Comparison of ENCODE assay signal across 17 cellular contexts in the genomic region with DNA sequence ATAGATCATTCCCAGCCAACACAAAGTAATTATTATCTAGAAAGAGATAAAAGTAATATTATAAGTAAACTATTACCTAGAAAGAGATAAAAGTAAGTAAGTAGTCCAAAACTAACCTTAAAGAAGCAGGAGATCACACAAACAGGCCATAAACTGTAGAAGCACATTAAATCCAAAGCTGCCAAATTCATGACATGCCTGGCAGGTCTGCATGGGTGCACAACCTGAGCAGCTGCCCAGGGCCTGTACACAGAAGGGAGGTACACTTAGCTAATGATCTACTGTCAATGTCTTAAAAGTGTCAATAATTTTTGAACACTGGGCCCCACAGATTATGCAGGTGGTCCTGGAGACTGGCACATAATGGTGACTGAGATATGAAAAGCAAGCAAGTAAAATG.
"Had no signal": no experiment of that assay in that cellular context is flagged by ENCODE, and none has a peak within 500 bp of the region (broad histone marks: within the 10 kb centered on the region; RNA-seq: fewer than 3 reads in every experiment).

No MANE protein-coding gene starts in this region.

- DNase-seq: dermis blood vessel endothelial cell; dorsolateral prefrontal cortex; effector CD4-positive, alpha-beta T cell; effector memory CD4-positive, alpha-beta T cell; foreskin melanocyte; gastrocnemius medialis; glutamatergic neuron; head of caudate nucleus; heart right ventricle; hippocampal formation; left cardiac atrium; left lung; left ventricle myocardium superior; lower lobe of right lung; mesenchymal stem cell; mucosa of descending colon; naive thymus-derived CD4-positive, alpha-beta T cell had no signal

- ATAC-seq: gastrocnemius medialis; heart right ventricle; left cardiac atrium; left lung; left ventricle myocardium superior; lower lobe of right lung; mucosa of descending colon; naive thymus-derived CD4-positive, alpha-beta T cell had no signal
